ENCODE assay signal across 21 cellular contexts in the genomic region with DNA sequence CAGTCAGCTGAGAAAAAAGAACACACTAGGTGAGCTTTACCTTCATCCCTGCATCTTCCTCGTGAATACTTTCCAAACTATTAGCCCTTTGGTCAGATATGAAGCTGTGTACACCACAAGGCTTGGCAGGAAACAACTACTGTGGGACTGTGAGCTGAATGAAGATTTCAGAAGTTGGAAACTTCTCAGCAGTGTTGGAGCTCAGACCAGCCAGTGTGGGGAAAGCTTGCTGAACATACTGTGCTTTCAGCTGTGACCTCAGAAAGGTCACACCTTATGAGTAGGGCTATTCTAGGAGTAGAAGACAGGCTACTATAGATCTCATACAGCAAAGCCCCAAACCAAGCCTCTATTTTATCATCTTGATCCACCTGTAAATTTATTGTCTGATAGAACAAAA.
DNase-seq lines count a peak whose midpoint lies in the region; ATAC-seq, FAIRE-seq and TF ChIP-seq lines count a peak whose summit lies in the region.
"Had no signal": no experiment of that assay in that cellular context is flagged by ENCODE, and none has a peak within 500 bp of the region (broad histone marks: within the 10 kb centered on the region; RNA-seq: fewer than 3 reads in every experiment).

No MANE protein-coding gene starts in this region.

- H3K4me3 ChIP-seq in heart left ventricle (no peak overlapping the region), GM12878 (no peak overlapping the region)

- peak; percentile 76 for FAIRE-seq in GM12878 (lab: Jason Lieb, UNC)

- H3K9ac ChIP-seq in GM12878 (ENCODE audit: control insufficient read depth, insufficient read depth, low read length): no peak overlapping the region

- ATAC-seq in heart left ventricle: peak; percentile 48 to 84 (median 80)
- no peak for ATAC-seq in GM12878
- ATAC-seq in left lobe of liver: peak; percentile 77
- no peak for ATAC-seq in GM19351 (IDR thresholded peaks at IDR 0.05; ENCODE audit: unreplicated experiment)
- no peak for ATAC-seq in GM19395 (IDR thresholded peaks at IDR 0.05; ENCODE audit: unreplicated experiment)
- ATAC-seq: HCT116 had no signal

- H2AFZ ChIP-seq in GM12878 (ENCODE audit: control insufficient read depth, low read depth, low read length): no peak overlapping the region

- H3K27me3 ChIP-seq in heart left ventricle (no peaks in the 10 kb centered on the region), GM12878 (replicated peaks in 1 of 2; ENCODE audit: control insufficient read depth in 2 of 2, insufficient read depth in 2 of 2, low read length in 1 of 2) (no peaks in the 10 kb centered on the region)

- RAD21 ChIA-PET in GM12878 (lab: Charles Lee; ENCODE audit: unreplicated experiment): no interaction called here

- H3K9me3 ChIP-seq in heart left ventricle (peaks cover 0 to 7% (median 0%) of the 10 kb centered on the region in 12 donors), GM12878 (replicated peaks; ENCODE audit: control insufficient read depth, insufficient read depth, low read length) (no peaks in the 10 kb centered on the region; the same call in 2 of the 3 replicates)

- H3K4me2 ChIP-seq in GM12878 (ENCODE audit: control insufficient read depth, insufficient read depth): no peak overlapping the region

- H3K36me3 ChIP-seq in heart left ventricle: peaks cover 0 to 13% (median 4%) of the 10 kb centered on the region in 9 donors
- H3K36me3 ChIP-seq in GM12878 (ENCODE audit: control insufficient read depth in 2 of 2, insufficient read depth in 2 of 2, low read length in 1 of 2): peaks cover 0 to 4% of the 10 kb centered on the region in 2 experiments; a peak in 1 of 4 replicates

- no TSS peak for BruUV-seq in GM12878 (replicated peaks; lab: Mats Ljungman, UMichigan)

- no peak for TF ChIP-seq POLR2A in heart left ventricle (IDR thresholded peaks at IDR 0.05)
- no peak for TF ChIP-seq POLR2A in GM12878 (IDR thresholded peaks at IDR 0.05; ENCODE audit: low read depth, low read length)

- no peaks in the 10 kb centered on the region for H3K79me2 ChIP-seq in GM12878 (ENCODE audit: control insufficient read depth, insufficient read depth, low read length)

- TF ChIP-seq CTCF in heart left ventricle (IDR thresholded peaks at IDR 0.05) (no peak), GM12878 (IDR thresholded peaks at IDR 0.05 in 2 of 3, conservative IDR thresholded peaks at IDR 0.05 in 1 of 3; ENCODE audit: control insufficient read depth in 2 of 3, extremely low read depth in 1 of 3, insufficient read depth in 1 of 3, low read depth in 3 of 3, low read length in 3 of 3) (no peak)

- whole genome bisulfite sequencing in heart left ventricle, 4 donors: 40 to 56% (median 46%) methylated on average over 1 of the region's 1 CpG
- 85% methylated on average over 1 of the region's 1 CpG for WGBS in GM12878 (ENCODE audit: insufficient coverage, insufficient replicate concordance, low lambda C conversion rate, missing lambda C conversion rate)

- POLR2A ChIA-PET in GM12878 (lab: Charles Lee): no interaction called here

- SMC1A ChIA-PET in GM12878 (lab: Charles Lee; ENCODE audit: uncharacterized antibody, unreplicated experiment): interaction anchor here (0.9 to 1.0 kb wide), 3 partner anchors 8 to 20 kb away, joined by 3 to 4 read pairs (median 3); no protein-coding TSS in a partner anchor

- TF ChIP-seq EP300 in GM12878 (IDR thresholded peaks at IDR 0.05; ENCODE audit: borderline replicate concordance in 1 of 2, control insufficient read depth in 1 of 2, low read depth in 2 of 2, low read length in 2 of 2): no peak

- H4K20me1 ChIP-seq in GM12878 (ENCODE audit: control insufficient read depth, insufficient read depth): no peaks in the 10 kb centered on the region

- H3K27ac ChIP-seq in heart left ventricle (no peak overlapping the region), GM12878 (ENCODE audit: control insufficient read depth, insufficient read depth) (no peak overlapping the region)
- H3K27ac ChIP-seq: C4-2B had no signal

- in situ Hi-C loops in GM12878 (cut with MboI): no loop called here

- TF ChIP-seq RAD21 in GM12878 (IDR thresholded peaks at IDR 0.05; ENCODE audit: insufficient read depth, low read depth, low read length): no peak

- CTCF ChIA-PET in GM12878 (lab: Yijun Ruan, JAX): interaction anchor here (0.6 to 1.0 kb wide), 2 partner anchors 10 to 666 kb away, joined by 4 to 5 read pairs; no protein-coding TSS in a partner anchor

- peaks cover 0 to 9% (median 0%) of the 10 kb centered on the region in 12 donors for H3K4me1 ChIP-seq in heart left ventricle
- H3K4me1 ChIP-seq in GM12878 (ENCODE audit: control insufficient read depth, insufficient read depth, low read length): no peaks in the 10 kb centered on the region

- DNase-seq in heart left ventricle: no peak
- DNase-seq in cardiac septum (ENCODE audit: low spot score): no peak
- no peak for DNase-seq in GM12878 (ENCODE audit: low read depth, low spot score)
- no peak for DNase-seq in left lobe of liver (ENCODE audit: low spot score)
- no peak for DNase-seq in stimulated activated CD4-positive, alpha-beta T cell treated with anti-CD3 and anti-CD28 coated beads, Interleukin-12 subunit alpha, Interleukin-12 subunit beta, amount 100 ng/mL, for 4 hours
- DNase-seq: AML-193; CD8-positive, alpha-beta memory T cell; GDM1; GOT3; KG1; NCI-H1092 treated with DMSO at 0.1 percent for 48 hours; NCI-H1436 treated with DMSO at 0.1 percent for 48 hours; NCI-H1930; NCI-H345; NCI-H524; NCI-H82; SHP77 had no signal

- intact Hi-C loops in heart left ventricle (cut with DNase I): no loop called here
- intact Hi-C loops in cardiac septum (cut with DNase I): no loop called here
- intact Hi-C loops in GM12878 (cut with micrococcal nuclease; ENCODE audit: unreplicated experiment): no loop called here

TF ChIP-seq in GM12878, 131 proteins besides CTCF, POLR2A, EP300 and RAD21:
- TF ChIP-seq, protein P1, sequence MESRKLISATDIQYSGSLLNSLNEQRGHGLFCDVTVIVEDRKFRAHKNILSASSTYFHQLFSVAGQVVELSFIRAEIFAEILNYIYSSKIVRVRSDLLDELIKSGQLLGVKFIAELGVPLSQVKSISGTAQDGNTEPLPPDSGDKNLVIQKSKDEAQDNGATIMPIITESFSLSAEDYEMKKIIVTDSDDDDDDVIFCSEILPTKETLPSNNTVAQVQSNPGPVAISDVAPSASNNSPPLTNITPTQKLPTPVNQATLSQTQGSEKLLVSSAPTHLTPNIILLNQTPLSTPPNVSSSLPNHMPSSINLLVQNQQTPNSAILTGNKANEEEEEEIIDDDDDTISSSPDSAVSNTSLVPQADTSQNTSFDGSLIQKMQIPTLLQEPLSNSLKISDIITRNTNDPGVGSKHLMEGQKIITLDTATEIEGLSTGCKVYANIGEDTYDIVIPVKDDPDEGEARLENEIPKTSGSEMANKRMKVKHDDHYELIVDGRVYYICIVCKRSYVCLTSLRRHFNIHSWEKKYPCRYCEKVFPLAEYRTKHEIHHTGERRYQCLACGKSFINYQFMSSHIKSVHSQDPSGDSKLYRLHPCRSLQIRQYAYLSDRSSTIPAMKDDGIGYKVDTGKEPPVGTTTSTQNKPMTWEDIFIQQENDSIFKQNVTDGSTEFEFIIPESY (IDR thresholded peaks at IDR 0.05): no peak
- TF ChIP-seq IKZF2 (IDR thresholded peaks at IDR 0.05) (no peak), SUZ12 (IDR thresholded peaks at IDR 0.05; ENCODE audit: unreplicated experiment) (no peak), SREBF1 (IDR thresholded peaks at IDR 0.05; ENCODE audit: low read length) (no peak), BACH1 (IDR thresholded peaks at IDR 0.05; ENCODE audit: borderline replicate concordance) (no peak), ETV6 (conservative IDR thresholded peaks at IDR 0.05 in 1 of 2, IDR thresholded peaks at IDR 0.05 in 1 of 2; ENCODE audit: borderline replicate concordance in 1 of 2, low read depth in 1 of 2) (no peak), CREM (IDR thresholded peaks at IDR 0.05; ENCODE audit: low read depth) (no peak), RBBP5 (conservative IDR thresholded peaks at IDR 0.05) (no peak)
- TF ChIP-seq, protein P2, sequence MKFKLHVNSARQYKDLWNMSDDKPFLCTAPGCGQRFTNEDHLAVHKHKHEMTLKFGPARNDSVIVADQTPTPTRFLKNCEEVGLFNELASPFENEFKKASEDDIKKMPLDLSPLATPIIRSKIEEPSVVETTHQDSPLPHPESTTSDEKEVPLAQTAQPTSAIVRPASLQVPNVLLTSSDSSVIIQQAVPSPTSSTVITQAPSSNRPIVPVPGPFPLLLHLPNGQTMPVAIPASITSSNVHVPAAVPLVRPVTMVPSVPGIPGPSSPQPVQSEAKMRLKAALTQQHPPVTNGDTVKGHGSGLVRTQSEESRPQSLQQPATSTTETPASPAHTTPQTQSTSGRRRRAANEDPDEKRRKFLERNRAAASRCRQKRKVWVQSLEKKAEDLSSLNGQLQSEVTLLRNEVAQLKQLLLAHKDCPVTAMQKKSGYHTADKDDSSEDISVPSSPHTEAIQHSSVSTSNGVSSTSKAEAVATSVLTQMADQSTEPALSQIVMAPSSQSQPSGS (IDR thresholded peaks at IDR 0.05; ENCODE audit: low read length): no peak
TF ChIP-seq in GM12878: peak in this region for 0.

Comparison
In these comparisons a context has a peak if more than half of its experiments do, and no peak if none do; other contexts are left out.
1. ATAC-seq: peak in heart left ventricle (4 of 4) and left lobe of liver (single experiment); none in GM12878 (single experiment), GM19351 (single experiment) and GM19395 (single experiment).